ENCODE assay signal across 14 cellular contexts in the genomic region with DNA sequence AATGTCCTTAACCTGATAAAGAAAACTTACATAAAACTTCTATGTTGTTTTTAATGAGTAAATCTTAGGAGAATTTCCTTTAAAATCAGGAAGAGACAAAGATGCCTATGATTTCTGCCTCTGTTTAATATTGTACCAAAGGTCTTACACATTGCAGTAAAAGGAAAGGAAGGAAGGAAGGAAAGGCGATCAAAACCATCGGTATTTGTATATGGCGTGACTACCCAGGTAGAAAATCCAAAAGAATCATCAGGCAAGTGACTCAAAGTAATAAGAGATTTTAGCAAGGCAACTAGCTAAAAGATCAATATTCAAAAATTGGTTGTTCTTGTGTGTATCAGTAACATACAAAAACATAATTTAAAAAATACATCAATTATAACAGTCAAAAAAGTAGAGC. TPM values are rescaled to one million over a fixed set of nuclear protein-coding genes. Genes with fewer than 3 reads are reported as not detected.
DNase-seq lines count a peak whose midpoint lies in the region; ATAC-seq and TF ChIP-seq lines count a peak whose summit lies in the region.
"Had no signal": no experiment of that assay in that cellular context is flagged by ENCODE, and none has a peak within 500 bp of the region (broad histone marks: within the 10 kb centered on the region; RNA-seq: fewer than 3 reads in every experiment).

No MANE protein-coding gene starts in this region.

- H3K27ac Mint-ChIP-seq in activated CD4-positive, alpha-beta memory T cell treated with anti-CD3 and anti-CD28 coated beads for 36 hours: peak overlapping the region; percentile 85

- H3K9me3 Mint-ChIP-seq in activated CD4-positive, alpha-beta memory T cell treated with anti-CD3 and anti-CD28 coated beads for 36 hours: no peaks in the 10 kb centered on the region

- TF ChIP-seq POLR2A in uterus (IDR thresholded peaks at IDR 0.05): no peak

- H3K4me1 ChIP-seq in right atrium auricular region (peaks cover 0 to 15% of the 10 kb centered on the region in 2 donors), lower lobe of right lung (peaks cover 50% of the 10 kb centered on the region), uterus (no peaks in the 10 kb centered on the region), SJCRH30 (no peaks in the 10 kb centered on the region)
- H3K4me1 ChIP-seq: HAP-1 had no signal

- ATAC-seq in left cardiac atrium (no peak), lower lobe of right lung (no peak), HG02678 (IDR thresholded peaks at IDR 0.05; ENCODE audit: unreplicated experiment) (no peak)

- H3K4me3 ChIP-seq in right atrium auricular region (no peak overlapping the region), lower lobe of right lung (peak overlapping the region; percentile 0), uterus (no peak overlapping the region), SJCRH30 (no peak overlapping the region)
- H3K4me3 ChIP-seq: adrenal gland, HAP-1 had no signal

- no peaks in the 10 kb centered on the region for H3K9me3 ChIP-seq in right atrium auricular region
- H3K9me3 ChIP-seq in lower lobe of right lung: no peaks in the 10 kb centered on the region
- no peaks in the 10 kb centered on the region for H3K9me3 ChIP-seq in uterus
- no peaks in the 10 kb centered on the region for H3K9me3 ChIP-seq in SJCRH30 (replicated peaks)
- H3K9me3 ChIP-seq: adrenal gland, HAP-1 had no signal

- peak overlapping the region; percentile 69 for H3K4me3 Mint-ChIP-seq in activated CD4-positive, alpha-beta memory T cell treated with anti-CD3 and anti-CD28 coated beads for 36 hours

- peaks cover 54% of the 10 kb centered on the region for H3K4me1 Mint-ChIP-seq in activated CD4-positive, alpha-beta memory T cell treated with anti-CD3 and anti-CD28 coated beads for 36 hours (ENCODE audit: low read depth)

- DNase-seq in right atrium auricular region (ENCODE audit: low spot score) (no peak), left cardiac atrium (no peak), lower lobe of right lung (no peak), uterus (no peak), SJCRH30 (no peak)
- DNase-seq in activated CD4-positive, alpha-beta memory T cell treated with anti-CD3 and anti-CD28 coated beads for 36 hours: no peak
- DNase-seq in stimulated activated CD4-positive, alpha-beta T cell treated with anti-CD3 and anti-CD28 coated beads, Interleukin-4, amount 100 ng/mL, for 4 hours: no peak
- DNase-seq: activated CD4-positive, alpha-beta T cell treated with anti-CD3 and anti-CD28 coated beads, Interleukin-2, amount 50 U/mL, for 1 hour had no signal

- H3K27ac ChIP-seq in right atrium auricular region: peak overlapping the region; percentile 33 to 50
- H3K27ac ChIP-seq in lower lobe of right lung: peak overlapping the region; percentile 44
- H3K27ac ChIP-seq in uterus: peak overlapping the region; percentile 25 to 63
- H3K27ac ChIP-seq in SJCRH30: no peak overlapping the region

- H3K27me3 Mint-ChIP-seq in activated CD4-positive, alpha-beta memory T cell treated with anti-CD3 and anti-CD28 coated beads for 36 hours: no peaks in the 10 kb centered on the region

- POLR2A ChIA-PET in activated CD4-positive, alpha-beta memory T cell treated with anti-CD3 and anti-CD28 coated beads for 36 hours (lab: Charles Lee): interaction anchor here (1.2 to 2.6 kb wide), 4 partner anchors 9 to 129 kb away, joined by 3 to 17 read pairs (median 6); partner anchors contain the start of gene ERN1

- H3K27me3 ChIP-seq in right atrium auricular region (no peaks in the 10 kb centered on the region), lower lobe of right lung (ENCODE audit: low read depth) (no peaks in the 10 kb centered on the region), uterus (no peaks in the 10 kb centered on the region), SJCRH30 (no peaks in the 10 kb centered on the region; the same call in 1 of the 2 replicates)
- H3K27me3 ChIP-seq: adrenal gland had no signal

- H3K36me3 ChIP-seq in right atrium auricular region (no peaks in the 10 kb centered on the region), lower lobe of right lung (no peaks in the 10 kb centered on the region), uterus (no peaks in the 10 kb centered on the region), SJCRH30 (no peaks in the 10 kb centered on the region)
- H3K36me3 ChIP-seq: adrenal gland, HAP-1 had no signal

- intact Hi-C loops in left cardiac atrium (cut with DNase I): no loop called here
- intact Hi-C loops in activated CD4-positive, alpha-beta memory T cell treated with anti-CD3 and anti-CD28 coated beads for 36 hours (cut with micrococcal nuclease): loop anchor here (1.0 to 5.0 kb wide), 2 partner anchors 65 to 175 kb away; partner anchors contain the start of gene SMARCD2
- intact Hi-C loops in lower lobe of right lung (cut with DNase I): no loop called here
- intact Hi-C loops in uterus (cut with DNase I; ENCODE audit: low total_unique reads): no loop called here

- CTCF ChIA-PET in activated CD4-positive, alpha-beta memory T cell treated with anti-CD3 and anti-CD28 coated beads for 36 hours (lab: Charles Lee): interaction anchor here (0.7 to 5.2 kb wide), 19 partner anchors 8 to 177 kb away, joined by 3 to 54 read pairs (median 5); no protein-coding TSS in a partner anchor

- TF ChIP-seq CTCF in right atrium auricular region (IDR thresholded peaks at IDR 0.05) (no peak), lower lobe of right lung (IDR thresholded peaks at IDR 0.05) (no peak), uterus (IDR thresholded peaks at IDR 0.05) (no peak)

- H3K36me3 Mint-ChIP-seq in activated CD4-positive, alpha-beta memory T cell treated with anti-CD3 and anti-CD28 coated beads for 36 hours: peaks cover 4% of the 10 kb centered on the region

RNA-seq across cellular contexts. Expression of gene ICAM2, which starts 3.5 kb away (rescaled TPM):
- total RNA-seq in right atrium auricular region: 100 to 1,000 TPM in 1 of 2 donors, 10 to 100 TPM in 1; 74.6 to 109 TPM
- total RNA-seq in left cardiac atrium: 10 to 100 TPM; 33.0 to 67.4 TPM
- total RNA-seq in activated CD4-positive, alpha-beta memory T cell treated with anti-CD3 and anti-CD28 coated beads for 36 hours: 10 to 100 TPM; 65.0 to 66.7 TPM
- total RNA-seq in lower lobe of right lung: 69.2 TPM
- 100 to 1,000 TPM in 1 of 4 donors, 10 to 100 TPM in 3; 20.6 to 108 (median 42.4) TPM for total RNA-seq in uterus
- total RNA-seq in SJCRH30 (2014; rRNA removed; shearing (Covaris generic)): 0.33 and 0.43 TPM in 2 replicates
- total RNA-seq: G401, osteocyte had no signal

RNA-seq across cellular contexts. Expression of gene PRR29, which starts 18.8 kb away (rescaled TPM):
- total RNA-seq in right atrium auricular region (under 1 TPM in 1 of 2 donors, not detected in 1; 0.08 TPM), left cardiac atrium (under 1 TPM; 0.24 to 0.35 TPM), lower lobe of right lung (11.3 TPM), uterus (1 to 10 TPM in 2 of 4 donors, under 1 TPM in 1, not detected in 1; 0.29 to 2.8 (median 1.5) TPM)
- 1 to 10 TPM; 2.0 to 3.4 TPM for total RNA-seq in activated CD4-positive, alpha-beta memory T cell treated with anti-CD3 and anti-CD28 coated beads for 36 hours
- total RNA-seq in SJCRH30 (2014; rRNA removed; shearing (Covaris generic)): 0.12 TPM in 1 of 2 replicates, not detected in the other
- total RNA-seq: osteocyte had no signal

RNA-seq across cellular contexts. Expression of gene SCN4A, which starts 44.3 kb away (rescaled TPM):
- total RNA-seq in right atrium auricular region (1 to 10 TPM in 1 of 2 donors, under 1 TPM in 1; 0.74 to 2.5 TPM), left cardiac atrium (1 to 10 TPM in 1 of 2 donors, under 1 TPM in 1; 0.41 to 1.0 TPM), lower lobe of right lung (0.18 TPM), uterus (under 1 TPM in 2 of 4 donors, not detected in 2; 0.14 to 0.24 TPM)
- total RNA-seq in activated CD4-positive, alpha-beta memory T cell treated with anti-CD3 and anti-CD28 coated beads for 36 hours: under 1 TPM; 0.33 to 0.75 TPM
- 12.4 and 14.3 TPM in 2 replicates for total RNA-seq in SJCRH30 (2014; rRNA removed; shearing (Covaris generic))
- total RNA-seq: G401, HT1080, osteocyte had no signal

Comparison
In these comparisons a context has a peak if more than half of its experiments do, and no peak if none do; other contexts are left out.
1. RNA of gene ICAM2, which starts 3.5 kb away (total RNA-seq): 74.6 to 109 TPM in right atrium auricular region, 69.2 TPM in lower lobe of right lung (single experiment), 33.0 to 67.4 TPM in left cardiac atrium, 65.0 to 66.7 TPM in activated CD4-positive, alpha-beta memory T cell treated with anti-CD3 and anti-CD28 coated beads for 36 hours and 20.6 to 108 TPM in uterus; 0.33 to 0.43 TPM in SJCRH30; every median in the first group is over 10 times any median in the second.